In genomic region chr3:39639344-39640236, GRCh38 we compare ENCODE assay signal across 8 cellular contexts.
A peak's percentile ranks its signal among the peaks of the same experiment; 100 is the strongest.
DNase-seq lines count a peak whose midpoint lies in the region; ATAC-seq and TF ChIP-seq lines count a peak whose summit lies in the region.

No MANE protein-coding gene starts in this region.

- TF ChIP-seq CTCF in AG10803 (conservative IDR thresholded peaks at IDR 0.05; ENCODE audit: low read length), result no peak

- CTCF ChIA-PET in activated CD4-positive, alpha-beta memory T cell treated with anti-CD3 and anti-CD28 coated beads, Interleukin-2, amount 10 ng/mL, durations not matched to agents 7 days and 5 days (lab: Charles Lee), result interaction anchor here (1.3 kb wide), 2 partner anchors 104 to 192 kb away, joined by 3 read pairs; no protein-coding TSS in a partner anchor

- H3K4me3 Mint-ChIP-seq in activated CD4-positive, alpha-beta memory T cell treated with anti-CD3 and anti-CD28 coated beads, Interleukin-2, amount 10 ng/mL, durations not matched to agents 7 days and 5 days, result no peak overlapping the region

- POLR2A ChIA-PET in activated CD4-positive, alpha-beta memory T cell treated with anti-CD3 and anti-CD28 coated beads, Interleukin-2, amount 10 ng/mL, durations not matched to agents 7 days and 5 days (lab: Charles Lee), result no interaction called here

- peaks cover 10% of the 10 kb centered on the region for H3K27me3 Mint-ChIP-seq in activated CD4-positive, alpha-beta memory T cell treated with anti-CD3 and anti-CD28 coated beads, Interleukin-2, amount 10 ng/mL, durations not matched to agents 7 days and 5 days

- no peaks in the 10 kb centered on the region for H3K9me3 Mint-ChIP-seq in activated CD4-positive, alpha-beta memory T cell treated with anti-CD3 and anti-CD28 coated beads, Interleukin-2, amount 10 ng/mL, durations not matched to agents 7 days and 5 days

- peaks cover 13% of the 10 kb centered on the region for H3K4me1 Mint-ChIP-seq in activated CD4-positive, alpha-beta memory T cell treated with anti-CD3 and anti-CD28 coated beads, Interleukin-2, amount 10 ng/mL, durations not matched to agents 7 days and 5 days

- H3K36me3 Mint-ChIP-seq in activated CD4-positive, alpha-beta memory T cell treated with anti-CD3 and anti-CD28 coated beads, Interleukin-2, amount 10 ng/mL, durations not matched to agents 7 days and 5 days (ENCODE audit: low read depth), result no peaks in the 10 kb centered on the region

- no peak overlapping the region for H3K4me3 ChIP-seq in AG10803 (ENCODE audit: low read length)

- peak; percentile 90 for DNase-seq in AG10803 (ENCODE audit: low read depth)
- peak; percentile 40 for DNase-seq in HK-2 (ENCODE audit: unreplicated experiment)
- no peak for DNase-seq in activated CD4-positive, alpha-beta memory T cell treated with anti-CD3 and anti-CD28 coated beads, Interleukin-2, amount 10 ng/mL, durations not matched to agents 7 days and 5 days
- peak; percentile 93 for DNase-seq in kidney glomerular epithelial cell (lab: John Stamatoyannopoulos, UW)
- no peak for DNase-seq in activated CD4-positive, alpha-beta T cell treated with anti-CD3 and anti-CD28 coated beads for 1 hour
- no peak for DNase-seq in cerebellar nuclear complex (lab: John Stamatoyannopoulos, UW)

- peak overlapping the region; percentile 16 for H3K27ac Mint-ChIP-seq in activated CD4-positive, alpha-beta memory T cell treated with anti-CD3 and anti-CD28 coated beads, Interleukin-2, amount 10 ng/mL, durations not matched to agents 7 days and 5 days

- ATAC-seq in HG02852 (IDR thresholded peaks at IDR 0.05; ENCODE audit: unreplicated experiment), result no peak
- no peak for ATAC-seq in GM21576 (IDR thresholded peaks at IDR 0.05; ENCODE audit: unreplicated experiment)

Comparison
In these comparisons a context has a peak if more than half of its experiments do, and no peak if none do; other contexts are left out.
1. DNase-seq: peak in AG10803 (single experiment), HK-2 (single experiment) and kidney glomerular epithelial cell (single experiment); none in activated CD4-positive, alpha-beta memory T cell treated with anti-CD3 and anti-CD28 coated beads, Interleukin-2, amount 10 ng/mL, durations not matched to agents 7 days and 5 days (single experiment), activated CD4-positive, alpha-beta T cell treated with anti-CD3 and anti-CD28 coated beads for 1 hour (single experiment) and cerebellar nuclear complex (0 of 2).